In the genomic region with DNA sequence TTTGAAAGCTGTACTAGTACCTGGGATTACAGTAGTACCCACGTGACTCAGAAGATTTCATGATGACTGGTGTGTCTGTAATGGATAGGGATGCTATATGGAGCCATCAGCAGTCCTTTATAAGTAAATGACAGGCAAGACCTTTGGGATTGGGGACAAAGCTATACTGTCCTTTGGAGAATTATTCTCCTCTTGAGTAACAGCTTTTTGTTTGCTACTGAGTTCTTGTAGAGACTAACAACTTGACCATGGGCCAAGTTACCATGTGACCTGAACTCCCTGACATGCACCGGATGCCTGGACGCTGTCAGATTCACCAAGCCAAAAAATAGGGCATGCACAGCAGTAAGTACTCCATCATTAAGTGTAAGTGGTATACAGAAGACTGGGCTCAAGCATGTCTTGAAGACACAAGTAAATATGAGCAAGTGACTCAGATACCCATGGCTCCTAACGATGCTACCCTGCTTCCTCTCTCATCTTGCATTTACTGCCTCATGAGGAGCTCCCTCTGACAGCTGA, we compare ENCODE assay signal across 11 cellular contexts. TPM values are rescaled to one million over a fixed set of nuclear protein-coding genes. Genes with fewer than 3 reads are reported as not detected.
DNase-seq lines count a peak whose midpoint lies in the region; ATAC-seq, FAIRE-seq and TF ChIP-seq lines count a peak whose summit lies in the region.
"Had no signal": no experiment of that assay in that cellular context is flagged by ENCODE, and none has a peak within 500 bp of the region (broad histone marks: within the 10 kb centered on the region; RNA-seq: fewer than 3 reads in every experiment).

No MANE protein-coding gene starts in this region.

- no peak for DNase-seq in activated CD8-positive, alpha-beta memory T cell treated with anti-CD3 and anti-CD28 coated beads, Interleukin-2, amount 10 ng/mL, durations not matched to agents 7 days and 5 days
- no peak for DNase-seq in activated CD8-positive, alpha-beta memory T cell treated with anti-CD3 and anti-CD28 coated beads, Interleukin-2, amount 50 U/mL, for 48 hours
- DNase-seq in endothelial cell of umbilical vein (ENCODE audit: low read depth, low spot score) = peak; percentile 47
- DNase-seq in memory B cell (ENCODE audit: low spot score in 2 of 2) = no peak
- DNase-seq in thyroid gland = peak; percentile 75 to 77
- DNase-seq in H4 (ENCODE audit: low spot score) = no peak
- DNase-seq: AML-193 had no signal

- CTCF ChIA-PET in activated CD8-positive, alpha-beta memory T cell treated with anti-CD3 and anti-CD28 coated beads, Interleukin-2, amount 10 ng/mL, durations not matched to agents 7 days and 5 days (lab: Charles Lee) = interaction anchor here (1.0 to 1.4 kb wide), 3 partner anchors 8 to 115 kb away, joined by 3 to 4 read pairs (median 3); a partner anchor contains a TSS
- CTCF ChIA-PET in endothelial cell of umbilical vein (lab: Charles Lee) = interaction anchor here (0.8 to 1.5 kb wide), 4 partner anchors 11 to 28 kb away, joined by 3 to 4 read pairs (median 3); a partner anchor contains a TSS

- no peak overlapping the region for H3K27ac ChIP-seq in endothelial cell of umbilical vein (ENCODE audit: insufficient read depth, low read depth, low read length)
- H3K27ac ChIP-seq in thyroid gland = peak overlapping the region; percentile 25 to 53 (median 26)
- H3K27ac ChIP-seq: epithelial cell of prostate had no signal

- H3K27ac Mint-ChIP-seq in activated CD8-positive, alpha-beta memory T cell treated with anti-CD3 and anti-CD28 coated beads, Interleukin-2, amount 10 ng/mL, durations not matched to agents 7 days and 5 days = peak overlapping the region; percentile 20
- H3K27ac Mint-ChIP-seq in memory B cell = peak overlapping the region; percentile 53

- ATAC-seq in activated CD8-positive, alpha-beta memory T cell treated with anti-CD3 and anti-CD28 coated beads, Interleukin-2, amount 10 ng/mL, durations not matched to agents 7 days and 5 days = no peak
- ATAC-seq in memory B cell (ENCODE audit: low read depth) = no peak
- no peak for ATAC-seq in HG02885 (IDR thresholded peaks at IDR 0.05; ENCODE audit: poor library complexity, unreplicated experiment)
- no peak for ATAC-seq in GM21423 (IDR thresholded peaks at IDR 0.05; ENCODE audit: unreplicated experiment)

- H3K36me3 Mint-ChIP-seq in activated CD8-positive, alpha-beta memory T cell treated with anti-CD3 and anti-CD28 coated beads, Interleukin-2, amount 10 ng/mL, durations not matched to agents 7 days and 5 days = peaks cover 18% of the 10 kb centered on the region
- peaks cover 5% of the 10 kb centered on the region for H3K36me3 Mint-ChIP-seq in memory B cell

- H3K36me3 ChIP-seq in endothelial cell of umbilical vein (ENCODE audit: control insufficient read depth in 2 of 2, extremely low read depth in 1 of 2, insufficient read depth in 2 of 2, low read length in 2 of 2) = no peaks in the 10 kb centered on the region
- no peaks in the 10 kb centered on the region for H3K36me3 ChIP-seq in thyroid gland

- FAIRE-seq in endothelial cell of umbilical vein (lab: Jason Lieb, UNC) = no peak
- FAIRE-seq: RCC 7860 had no signal

- no peaks in the 10 kb centered on the region for H3K27me3 Mint-ChIP-seq in activated CD8-positive, alpha-beta memory T cell treated with anti-CD3 and anti-CD28 coated beads, Interleukin-2, amount 10 ng/mL, durations not matched to agents 7 days and 5 days
- no peaks in the 10 kb centered on the region for H3K27me3 Mint-ChIP-seq in memory B cell

- dilution Hi-C loops in endothelial cell of umbilical vein (cut with MboI; ENCODE audit: extremely low pct_ligation_motif_present, low sequenced_read_pairs) = no loop called here

- H3K4me3 ChIP-seq in endothelial cell of umbilical vein (replicated peaks in 1 of 3; ENCODE audit: insufficient read depth in 1 of 3, low read depth in 1 of 3, low read length in 3 of 3) (no peak overlapping the region), thyroid gland (replicated peaks in 1 of 3) (no peak overlapping the region)

- H3K27me3 ChIP-seq in endothelial cell of umbilical vein (ENCODE audit: control insufficient read depth in 2 of 2, insufficient read depth in 2 of 2, low read length in 2 of 2) = no peaks in the 10 kb centered on the region
- no peaks in the 10 kb centered on the region for H3K27me3 ChIP-seq in thyroid gland

- TF ChIP-seq POLR2A in endothelial cell of umbilical vein (IDR thresholded peaks at IDR 0.05; ENCODE audit: low read depth, low read length) = no peak
- TF ChIP-seq POLR2A in thyroid gland (IDR thresholded peaks at IDR 0.05) = no peak

- H2AFZ ChIP-seq in endothelial cell of umbilical vein (ENCODE audit: low read depth, low read length) = no peak overlapping the region

- H3K9ac ChIP-seq in endothelial cell of umbilical vein (replicated peaks; ENCODE audit: extremely low read depth, insufficient read depth, low read length) = no peak overlapping the region

- no peaks in the 10 kb centered on the region for H3K9me3 ChIP-seq in endothelial cell of umbilical vein (replicated peaks; ENCODE audit: control insufficient read depth, insufficient read depth, low read length)
- H3K9me3 ChIP-seq in thyroid gland = no peaks in the 10 kb centered on the region

- TF ChIP-seq CTCF in endothelial cell of umbilical vein (IDR thresholded peaks at IDR 0.05; ENCODE audit: extremely low read depth in 1 of 2, insufficient read depth in 1 of 2, low read depth in 1 of 2, low read length in 2 of 2) (no peak), thyroid gland (IDR thresholded peaks at IDR 0.05) (no peak)

- H3K4me2 ChIP-seq in endothelial cell of umbilical vein (ENCODE audit: insufficient read depth, low read length) = no peak overlapping the region

- BruUV-seq in endothelial cell of umbilical vein (replicated peaks; lab: Mats Ljungman, UMichigan) = no TSS peak

- H3K4me3 Mint-ChIP-seq in activated CD8-positive, alpha-beta memory T cell treated with anti-CD3 and anti-CD28 coated beads, Interleukin-2, amount 10 ng/mL, durations not matched to agents 7 days and 5 days = no peak overlapping the region
- no peak overlapping the region for H3K4me3 Mint-ChIP-seq in memory B cell

- POLR2A ChIA-PET in endothelial cell of umbilical vein (lab: Charles Lee) = no interaction called here

- intact Hi-C loops in endothelial cell of umbilical vein (cut with micrococcal nuclease) (no loop called here), thyroid gland (cut with DNase I) (no loop called here)

- H3K4me1 Mint-ChIP-seq in activated CD8-positive, alpha-beta memory T cell treated with anti-CD3 and anti-CD28 coated beads, Interleukin-2, amount 10 ng/mL, durations not matched to agents 7 days and 5 days = peaks cover 36% of the 10 kb centered on the region
- peaks cover 37% of the 10 kb centered on the region for H3K4me1 Mint-ChIP-seq in memory B cell

- H3K9me1 ChIP-seq in endothelial cell of umbilical vein (replicated peaks; ENCODE audit: control insufficient read depth, extremely low read depth, insufficient read depth, low read length) = no peaks in the 10 kb centered on the region

- H3K4me1 ChIP-seq in endothelial cell of umbilical vein (ENCODE audit: control insufficient read depth, extremely low read depth, insufficient read depth, low read length) = no peaks in the 10 kb centered on the region
- peaks cover 5 to 27% of the 10 kb centered on the region in 2 donors for H3K4me1 ChIP-seq in thyroid gland

- 31 to 35% methylated on average over 4 of the region's 4 CpGs for WGBS in thyroid gland, 2 donors

- H3K79me2 ChIP-seq in endothelial cell of umbilical vein (ENCODE audit: control insufficient read depth, insufficient read depth, low read length) = peaks cover 92% of the 10 kb centered on the region

- peaks cover 6% of the 10 kb centered on the region for H4K20me1 ChIP-seq in endothelial cell of umbilical vein (replicated peaks; ENCODE audit: control insufficient read depth, extremely low read depth, insufficient read depth, low read length)

- H3K9me3 Mint-ChIP-seq in activated CD8-positive, alpha-beta memory T cell treated with anti-CD3 and anti-CD28 coated beads, Interleukin-2, amount 10 ng/mL, durations not matched to agents 7 days and 5 days (ENCODE audit: low read depth) = no peaks in the 10 kb centered on the region
- no peaks in the 10 kb centered on the region for H3K9me3 Mint-ChIP-seq in memory B cell

RNA-seq across cellular contexts. Expression of a gene that starts 12.9 kb away (rescaled TPM):
- total RNA-seq in activated CD8-positive, alpha-beta memory T cell treated with anti-CD3 and anti-CD28 coated beads, Interleukin-2, amount 10 ng/mL, durations not matched to agents 7 days and 5 days = 100 to 1,000 TPM in 1 of 2 experiments, 10 to 100 TPM in 1; 96.6 to 122 TPM
- 192 and 204 TPM in 2 replicates for total RNA-seq in endothelial cell of umbilical vein
- 165 and 189 TPM in 2 replicates for polyA plus RNA-seq in endothelial cell of umbilical vein
- 127 and 147 TPM in 2 replicates for polyA plus RNA-seq in endothelial cell of umbilical vein (2011; cell fraction: cytosol; rRNA removed)
- polyA plus RNA-seq in endothelial cell of umbilical vein (2011; cell fraction: nucleus; rRNA removed) = 32.0 and 60.2 TPM in 2 replicates
- 226 and 235 TPM in 2 replicates for polyA plus RNA-seq in endothelial cell of umbilical vein (2012)
- polyA minus RNA-seq in endothelial cell of umbilical vein = 127 and 165 TPM in 2 replicates
- 75.3 TPM for polyA minus RNA-seq in endothelial cell of umbilical vein (2011; cell fraction: cytosol; rRNA and poly(A)+ RNA removed)
- polyA minus RNA-seq in endothelial cell of umbilical vein (2011; cell fraction: nucleus; rRNA and poly(A)+ RNA removed) = 16.4 and 22.4 TPM in 2 replicates
- 100 to 1,000 TPM; 170 to 304 (median 182) TPM for total RNA-seq in thyroid gland
- total RNA-seq in H4 (2014; rRNA removed; shearing (Covaris generic)) = 186 and 244 TPM in 2 replicates

RNA-seq across cellular contexts. Expression of a gene that starts 45.0 kb away (rescaled TPM):
- 1 to 10 TPM; 1.5 to 1.8 TPM for total RNA-seq in activated CD8-positive, alpha-beta memory T cell treated with anti-CD3 and anti-CD28 coated beads, Interleukin-2, amount 10 ng/mL, durations not matched to agents 7 days and 5 days
- total RNA-seq in endothelial cell of umbilical vein (9.6 and 9.8 TPM in 2 replicates), thyroid gland (10 to 100 TPM; 12.9 to 43.4 (median 23.5) TPM)
- polyA plus RNA-seq in endothelial cell of umbilical vein = 7.8 and 10.3 TPM in 2 replicates
- polyA plus RNA-seq in endothelial cell of umbilical vein (2011; cell fraction: cytosol; rRNA removed) = 5.2 and 6.7 TPM in 2 replicates
- 1.8 and 2.0 TPM in 2 replicates for polyA plus RNA-seq in endothelial cell of umbilical vein (2011; cell fraction: nucleus; rRNA removed)
- 5.2 and 7.0 TPM in 2 replicates for polyA plus RNA-seq in endothelial cell of umbilical vein (2012)
- polyA minus RNA-seq in endothelial cell of umbilical vein = 0.45 and 1.4 TPM in 2 replicates
- polyA minus RNA-seq in endothelial cell of umbilical vein (2011; cell fraction: cytosol; rRNA and poly(A)+ RNA removed) = not detected
- polyA minus RNA-seq in endothelial cell of umbilical vein (2011; cell fraction: nucleus; rRNA and poly(A)+ RNA removed) = 0.63 and 0.91 TPM in 2 replicates
- total RNA-seq in H4 (2014; rRNA removed; shearing (Covaris generic)) = 11.3 and 28.5 TPM in 2 replicates

RNA-seq across cellular contexts. Expression of a gene that starts 45.4 kb away (rescaled TPM):
- total RNA-seq in activated CD8-positive, alpha-beta memory T cell treated with anti-CD3 and anti-CD28 coated beads, Interleukin-2, amount 10 ng/mL, durations not matched to agents 7 days and 5 days = 10 to 100 TPM; 32.9 to 39.7 TPM
- total RNA-seq in endothelial cell of umbilical vein (21.1 and 22.3 TPM in 2 replicates), thyroid gland (10 to 100 TPM; 18.3 to 28.0 (median 21.2) TPM)
- polyA plus RNA-seq in endothelial cell of umbilical vein = 12.3 and 13.2 TPM in 2 replicates
- 13.5 and 14.2 TPM in 2 replicates for polyA plus RNA-seq in endothelial cell of umbilical vein (2011; cell fraction: cytosol; rRNA removed)
- polyA plus RNA-seq in endothelial cell of umbilical vein (2011; cell fraction: nucleus; rRNA removed) = 28.0 and 32.2 TPM in 2 replicates
- polyA plus RNA-seq in endothelial cell of umbilical vein (2012) = 10.1 and 11.3 TPM in 2 replicates
- 17.5 and 18.0 TPM in 2 replicates for polyA minus RNA-seq in endothelial cell of umbilical vein
- polyA minus RNA-seq in endothelial cell of umbilical vein (2011; cell fraction: cytosol; rRNA and poly(A)+ RNA removed) = 12.2 TPM
- polyA minus RNA-seq in endothelial cell of umbilical vein (2011; cell fraction: nucleus; rRNA and poly(A)+ RNA removed) = 16.2 and 17.6 TPM in 2 replicates
- total RNA-seq in H4 (2014; rRNA removed; shearing (Covaris generic)) = 3.9 and 6.1 TPM in 2 replicates

RNA-seq across cellular contexts. Expression of a gene that starts 48.9 kb away (rescaled TPM):
- total RNA-seq in activated CD8-positive, alpha-beta memory T cell treated with anti-CD3 and anti-CD28 coated beads, Interleukin-2, amount 10 ng/mL, durations not matched to agents 7 days and 5 days = 10 to 100 TPM; 18.4 to 19.9 TPM
- total RNA-seq in endothelial cell of umbilical vein = 28.2 and 29.1 TPM in 2 replicates
- polyA plus RNA-seq in endothelial cell of umbilical vein = 25.6 and 29.0 TPM in 2 replicates
- polyA plus RNA-seq in endothelial cell of umbilical vein (2011; cell fraction: cytosol; rRNA removed) = 19.0 and 19.9 TPM in 2 replicates
- 73.5 and 76.7 TPM in 2 replicates for polyA plus RNA-seq in endothelial cell of umbilical vein (2011; cell fraction: nucleus; rRNA removed)
- 12.9 and 21.8 TPM in 2 replicates for polyA plus RNA-seq in endothelial cell of umbilical vein (2012)
- 31.8 and 40.5 TPM in 2 replicates for polyA minus RNA-seq in endothelial cell of umbilical vein
- polyA minus RNA-seq in endothelial cell of umbilical vein (2011; cell fraction: cytosol; rRNA and poly(A)+ RNA removed) = 19.7 TPM
- polyA minus RNA-seq in endothelial cell of umbilical vein (2011; cell fraction: nucleus; rRNA and poly(A)+ RNA removed) = 24.3 and 36.3 TPM in 2 replicates
- 10 to 100 TPM; 37.5 to 63.3 (median 41.1) TPM for total RNA-seq in thyroid gland
- total RNA-seq in H4 (2014; rRNA removed; shearing (Covaris generic)) = 17.9 and 27.1 TPM in 2 replicates

Comparison
In these comparisons a context has a peak if more than half of its experiments do, and no peak if none do; other contexts are left out.
1. DNase-seq: peak in endothelial cell of umbilical vein (single experiment) and thyroid gland (2 of 2); none in activated CD8-positive, alpha-beta memory T cell treated with anti-CD3 and anti-CD28 coated beads, Interleukin-2, amount 10 ng/mL, durations not matched to agents 7 days and 5 days (single experiment), activated CD8-positive, alpha-beta memory T cell treated with anti-CD3 and anti-CD28 coated beads, Interleukin-2, amount 50 U/mL, for 48 hours (single experiment), memory B cell (0 of 2) and H4 (single experiment).